1 cellular context compared by ENCODE assay signal in genomic region chr11:67288452-67289225, GRCh38.
A peak's percentile ranks its signal among the peaks of the same experiment; 100 is the strongest.
TF ChIP-seq lines count a peak whose summit lies in the region.

No MANE protein-coding gene starts in this region.

TF ChIP-seq in K562, 482 proteins besides CTCF, POLR2A, EP300 and RAD21 (continued from another document and continues in another):
- TF ChIP-seq, protein P1, sequence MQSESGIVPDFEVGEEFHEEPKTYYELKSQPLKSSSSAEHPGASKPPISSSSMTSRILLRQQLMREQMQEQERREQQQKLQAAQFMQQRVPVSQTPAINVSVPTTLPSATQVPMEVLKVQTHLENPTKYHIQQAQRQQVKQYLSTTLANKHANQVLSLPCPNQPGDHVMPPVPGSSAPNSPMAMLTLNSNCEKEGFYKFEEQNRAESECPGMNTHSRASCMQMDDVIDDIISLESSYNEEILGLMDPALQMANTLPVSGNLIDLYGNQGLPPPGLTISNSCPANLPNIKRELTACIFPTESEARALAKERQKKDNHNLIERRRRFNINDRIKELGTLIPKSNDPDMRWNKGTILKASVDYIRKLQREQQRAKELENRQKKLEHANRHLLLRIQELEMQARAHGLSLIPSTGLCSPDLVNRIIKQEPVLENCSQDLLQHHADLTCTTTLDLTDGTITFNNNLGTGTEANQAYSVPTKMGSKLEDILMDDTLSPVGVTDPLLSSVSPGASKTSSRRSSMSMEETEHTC (IDR thresholded peaks at IDR 0.05) = no peak
- TF ChIP-seq GATAD2B (IDR thresholded peaks at IDR 0.05; ENCODE audit: borderline replicate concordance) (peak; percentile 96), BHLHE40 (IDR thresholded peaks at IDR 0.05; ENCODE audit: low read length) (peak; percentile 76), FOXA3 (CRISPR knock-in tag; conservative IDR thresholded peaks at IDR 0.05 in 1 of 2, IDR thresholded peaks at IDR 0.05 in 1 of 2) (no peak), CSDE1 (IDR thresholded peaks at IDR 0.05) (no peak), ZNF75A (CRISPR knock-in tag; IDR thresholded peaks at IDR 0.05) (no peak), ZNF384 (IDR thresholded peaks at IDR 0.05; ENCODE audit: low read depth, low read length) (no peak), MTA1 (IDR thresholded peaks at IDR 0.05; ENCODE audit: borderline replicate concordance) (no peak), RBBP5 (IDR thresholded peaks at IDR 0.05; ENCODE audit: borderline replicate concordance, insufficient read depth, low read length, poor library complexity, severe bottlenecking) (peak; percentile 44), RBM14 (IDR thresholded peaks at IDR 0.05; ENCODE audit: borderline replicate concordance, insufficient read depth, low read depth, low read length) (peak; percentile 87; the same call in 1 of the 2 replicates), MTF1 (CRISPR knock-in tag; IDR thresholded peaks at IDR 0.05; ENCODE audit: borderline replicate concordance) (no peak), DLX4 (CRISPR knock-in tag; IDR thresholded peaks at IDR 0.05) (no peak), HIVEP1 (CRISPR knock-in tag; IDR thresholded peaks at IDR 0.05) (no peak), NR1H2 (CRISPR knock-in tag; IDR thresholded peaks at IDR 0.05) (no peak), ZNF778 (CRISPR knock-in tag; IDR thresholded peaks at IDR 0.05) (no peak), KDM2B (CRISPR knock-in tag; IDR thresholded peaks at IDR 0.05) (peak; percentile 69; the same call in 1 of the 2 replicates), DEAF1 (CRISPR knock-in tag; IDR thresholded peaks at IDR 0.05) (no peak), TCF3 (CRISPR knock-in tag; IDR thresholded peaks at IDR 0.05) (no peak), FIP1L1 (IDR thresholded peaks at IDR 0.05; ENCODE audit: low read depth, low read length, poor library complexity, severe bottlenecking) (peak; percentile 90), NFYB (IDR thresholded peaks at IDR 0.05; ENCODE audit: extremely low read depth, insufficient read length) (no peak), EWSR1 (IDR thresholded peaks at IDR 0.05; ENCODE audit: borderline replicate concordance, low read depth, partially characterized antibody) (no peak), TEAD2 (tag; IDR thresholded peaks at IDR 0.05) (no peak), MTA2 (IDR thresholded peaks at IDR 0.05; ENCODE audit: low read depth) (no peak), POU5F1 (IDR thresholded peaks at IDR 0.05; ENCODE audit: borderline replicate concordance, low read depth, low read length, partially characterized antibody) (no peak), BRCA1 (IDR thresholded peaks at IDR 0.05) (no peak), BRCA1 (CRISPR knock-in tag; IDR thresholded peaks at IDR 0.05) (no peak), PHF21A (IDR thresholded peaks at IDR 0.05; ENCODE audit: borderline replicate concordance, low read depth) (no peak), ZNF174 (CRISPR knock-in tag; IDR thresholded peaks at IDR 0.05) (no peak), MTA3 (IDR thresholded peaks at IDR 0.05; ENCODE audit: borderline replicate concordance) (peak; percentile 74; the same call in 1 of the 2 replicates), STAT6 (CRISPR knock-in tag; IDR thresholded peaks at IDR 0.05) (peak; percentile 97), XRCC3 (IDR thresholded peaks at IDR 0.05) (no peak), ZNF766 (CRISPR knock-in tag; conservative IDR thresholded peaks at IDR 0.05) (peak; percentile 2; the same call in 1 of the 2 replicates), POLR3G (IDR thresholded peaks at IDR 0.05; ENCODE audit: extremely low read depth, insufficient read length, insufficient replicate concordance) (no peak), CEBPG (CRISPR knock-in tag; IDR thresholded peaks at IDR 0.05) (peak; percentile 90), CEBPG (tag; conservative IDR thresholded peaks at IDR 0.05 in 1 of 2, IDR thresholded peaks at IDR 0.05 in 1 of 2) (peak; percentile 88 to 90)
- TF ChIP-seq, protein P2, sequence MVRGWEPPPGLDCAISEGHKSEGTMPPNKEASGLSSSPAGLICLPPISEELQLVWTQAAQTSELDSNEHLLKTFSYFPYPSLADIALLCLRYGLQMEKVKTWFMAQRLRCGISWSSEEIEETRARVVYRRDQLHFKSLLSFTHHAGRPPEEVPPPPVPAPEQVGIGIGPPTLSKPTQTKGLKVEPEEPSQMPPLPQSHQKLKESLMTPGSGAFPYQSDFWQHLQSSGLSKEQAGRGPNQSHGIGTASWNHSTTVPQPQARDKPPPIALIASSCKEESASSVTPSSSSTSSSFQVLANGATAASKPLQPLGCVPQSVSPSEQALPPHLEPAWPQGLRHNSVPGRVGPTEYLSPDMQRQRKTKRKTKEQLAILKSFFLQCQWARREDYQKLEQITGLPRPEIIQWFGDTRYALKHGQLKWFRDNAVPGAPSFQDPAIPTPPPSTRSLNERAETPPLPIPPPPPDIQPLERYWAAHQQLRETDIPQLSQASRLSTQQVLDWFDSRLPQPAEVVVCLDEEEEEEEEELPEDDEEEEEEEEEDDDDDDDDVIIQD (CRISPR knock-in tag; IDR thresholded peaks at IDR 0.05) = no peak
- TF ChIP-seq, protein P3, sequence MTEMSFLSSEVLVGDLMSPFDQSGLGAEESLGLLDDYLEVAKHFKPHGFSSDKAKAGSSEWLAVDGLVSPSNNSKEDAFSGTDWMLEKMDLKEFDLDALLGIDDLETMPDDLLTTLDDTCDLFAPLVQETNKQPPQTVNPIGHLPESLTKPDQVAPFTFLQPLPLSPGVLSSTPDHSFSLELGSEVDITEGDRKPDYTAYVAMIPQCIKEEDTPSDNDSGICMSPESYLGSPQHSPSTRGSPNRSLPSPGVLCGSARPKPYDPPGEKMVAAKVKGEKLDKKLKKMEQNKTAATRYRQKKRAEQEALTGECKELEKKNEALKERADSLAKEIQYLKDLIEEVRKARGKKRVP (CRISPR knock-in tag; IDR thresholded peaks at IDR 0.05) = no peak
- TF ChIP-seq, protein P4, sequence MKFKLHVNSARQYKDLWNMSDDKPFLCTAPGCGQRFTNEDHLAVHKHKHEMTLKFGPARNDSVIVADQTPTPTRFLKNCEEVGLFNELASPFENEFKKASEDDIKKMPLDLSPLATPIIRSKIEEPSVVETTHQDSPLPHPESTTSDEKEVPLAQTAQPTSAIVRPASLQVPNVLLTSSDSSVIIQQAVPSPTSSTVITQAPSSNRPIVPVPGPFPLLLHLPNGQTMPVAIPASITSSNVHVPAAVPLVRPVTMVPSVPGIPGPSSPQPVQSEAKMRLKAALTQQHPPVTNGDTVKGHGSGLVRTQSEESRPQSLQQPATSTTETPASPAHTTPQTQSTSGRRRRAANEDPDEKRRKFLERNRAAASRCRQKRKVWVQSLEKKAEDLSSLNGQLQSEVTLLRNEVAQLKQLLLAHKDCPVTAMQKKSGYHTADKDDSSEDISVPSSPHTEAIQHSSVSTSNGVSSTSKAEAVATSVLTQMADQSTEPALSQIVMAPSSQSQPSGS (CRISPR knock-in tag; IDR thresholded peaks at IDR 0.05) = no peak
- TF ChIP-seq, protein P5, sequence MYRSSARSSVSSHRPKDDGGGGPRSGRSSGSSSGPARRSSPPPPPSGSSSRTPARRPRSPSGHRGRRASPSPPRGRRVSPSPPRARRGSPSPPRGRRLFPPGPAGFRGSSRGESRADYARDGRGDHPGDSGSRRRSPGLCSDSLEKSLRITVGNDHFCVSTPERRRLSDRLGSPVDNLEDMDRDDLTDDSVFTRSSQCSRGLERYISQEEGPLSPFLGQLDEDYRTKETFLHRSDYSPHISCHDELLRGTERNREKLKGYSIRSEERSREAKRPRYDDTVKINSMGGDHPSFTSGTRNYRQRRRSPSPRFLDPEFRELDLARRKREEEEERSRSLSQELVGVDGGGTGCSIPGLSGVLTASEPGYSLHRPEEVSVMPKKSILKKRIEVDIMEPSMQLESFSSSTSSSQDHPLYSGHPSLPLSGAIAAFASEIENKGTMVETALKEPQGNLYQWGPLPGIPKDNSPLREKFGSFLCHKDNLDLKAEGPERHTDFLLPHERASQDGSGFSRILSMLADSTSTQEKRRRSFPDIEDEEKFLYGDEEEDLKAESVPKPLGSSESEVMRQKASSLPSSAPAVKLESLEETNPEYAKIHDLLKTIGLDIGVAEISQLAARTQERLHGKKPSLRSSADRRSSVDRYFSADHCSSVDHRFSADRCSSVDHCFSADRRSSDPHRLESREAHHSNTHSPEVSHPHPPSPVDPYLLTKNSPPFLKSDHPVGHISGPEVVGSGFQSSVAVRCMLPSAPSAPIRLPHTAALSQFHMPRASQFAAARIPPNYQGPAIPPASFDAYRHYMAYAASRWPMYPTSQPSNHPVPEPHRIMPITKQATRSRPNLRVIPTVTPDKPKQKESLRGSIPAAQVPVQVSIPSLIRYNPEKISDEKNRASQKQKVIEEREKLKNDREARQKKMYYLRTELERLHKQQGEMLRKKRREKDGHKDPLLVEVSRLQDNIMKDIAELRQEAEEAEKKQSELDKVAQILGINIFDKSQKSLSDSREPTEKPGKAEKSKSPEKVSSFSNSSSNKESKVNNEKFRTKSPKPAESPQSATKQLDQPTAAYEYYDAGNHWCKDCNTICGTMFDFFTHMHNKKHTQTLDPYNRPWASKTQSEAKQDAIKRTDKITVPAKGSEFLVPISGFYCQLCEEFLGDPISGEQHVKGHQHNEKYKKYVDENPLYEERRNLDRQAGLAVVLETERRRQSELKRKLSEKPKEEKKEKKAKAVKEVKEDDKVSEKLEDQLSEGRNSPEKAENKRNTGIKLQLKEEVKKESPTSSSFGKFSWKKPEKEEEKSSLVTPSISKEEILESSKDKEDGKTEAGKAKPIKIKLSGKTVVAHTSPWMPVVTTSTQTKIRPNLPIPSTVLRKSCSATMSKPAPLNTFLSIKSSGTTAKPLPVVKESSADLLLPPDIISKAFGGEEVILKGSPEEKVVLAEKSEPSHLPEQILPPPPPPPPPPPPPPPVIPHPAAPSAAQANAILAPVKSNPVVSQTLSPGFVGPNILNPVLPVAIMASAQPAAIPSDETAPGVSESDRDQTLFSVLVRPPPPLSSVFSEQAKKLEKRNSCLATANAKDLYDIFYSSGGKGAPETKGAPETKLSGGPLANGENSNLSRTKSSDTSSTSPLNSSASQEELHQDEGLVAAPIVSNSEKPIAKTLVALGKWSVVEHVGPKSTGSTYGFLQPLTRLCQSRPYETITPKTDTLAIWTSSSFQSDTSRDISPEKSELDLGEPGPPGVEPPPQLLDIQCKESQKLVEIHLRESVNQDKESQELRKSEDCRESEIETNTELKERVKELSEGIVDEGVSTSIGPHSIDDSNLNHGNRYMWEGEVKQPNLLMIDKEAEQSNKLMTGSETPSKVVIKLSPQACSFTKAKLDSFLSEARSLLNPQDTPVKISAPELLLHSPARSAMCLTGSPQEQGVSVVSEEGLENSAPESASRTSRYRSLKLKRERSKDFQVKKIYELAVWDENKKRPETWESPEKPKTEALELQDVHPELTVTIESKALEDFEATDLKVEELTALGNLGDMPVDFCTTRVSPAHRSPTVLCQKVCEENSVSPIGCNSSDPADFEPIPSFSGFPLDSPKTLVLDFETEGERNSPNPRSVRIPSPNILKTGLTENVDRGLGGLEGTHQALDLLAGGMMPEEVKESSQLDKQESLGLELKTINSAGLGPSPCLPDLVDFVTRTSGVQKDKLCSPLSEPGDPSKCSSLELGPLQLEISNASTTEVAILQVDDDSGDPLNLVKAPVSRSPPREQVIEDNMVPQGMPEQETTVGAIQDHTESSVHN (IDR thresholded peaks at IDR 0.05; ENCODE audit: borderline replicate concordance in 1 of 2, low read depth in 1 of 2) = no peak
- TF ChIP-seq, protein P6, sequence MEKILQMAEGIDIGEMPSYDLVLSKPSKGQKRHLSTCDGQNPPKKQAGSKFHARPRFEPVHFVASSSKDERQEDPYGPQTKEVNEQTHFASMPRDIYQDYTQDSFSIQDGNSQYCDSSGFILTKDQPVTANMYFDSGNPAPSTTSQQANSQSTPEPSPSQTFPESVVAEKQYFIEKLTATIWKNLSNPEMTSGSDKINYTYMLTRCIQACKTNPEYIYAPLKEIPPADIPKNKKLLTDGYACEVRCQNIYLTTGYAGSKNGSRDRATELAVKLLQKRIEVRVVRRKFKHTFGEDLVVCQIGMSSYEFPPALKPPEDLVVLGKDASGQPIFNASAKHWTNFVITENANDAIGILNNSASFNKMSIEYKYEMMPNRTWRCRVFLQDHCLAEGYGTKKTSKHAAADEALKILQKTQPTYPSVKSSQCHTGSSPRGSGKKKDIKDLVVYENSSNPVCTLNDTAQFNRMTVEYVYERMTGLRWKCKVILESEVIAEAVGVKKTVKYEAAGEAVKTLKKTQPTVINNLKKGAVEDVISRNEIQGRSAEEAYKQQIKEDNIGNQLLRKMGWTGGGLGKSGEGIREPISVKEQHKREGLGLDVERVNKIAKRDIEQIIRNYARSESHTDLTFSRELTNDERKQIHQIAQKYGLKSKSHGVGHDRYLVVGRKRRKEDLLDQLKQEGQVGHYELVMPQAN (IDR thresholded peaks at IDR 0.05; ENCODE audit: borderline replicate concordance) = peak; percentile 54
